Comparison of ENCODE assay signal across 10 cellular contexts in genomic region chr11:102592634-102593581, GRCh38. TPM values are rescaled to one million over a fixed set of nuclear protein-coding genes. Genes with fewer than 3 reads are reported as not detected.
DNase-seq lines count a peak whose midpoint lies in the region; ATAC-seq and TF ChIP-seq lines count a peak whose summit lies in the region.
"Had no signal": no experiment of that assay in that cellular context is flagged by ENCODE, and none has a peak within 500 bp of the region (broad histone marks: within the 10 kb centered on the region; RNA-seq: fewer than 3 reads in every experiment).

No MANE protein-coding gene starts in this region.

- POLR2A ChIA-PET in CD8-positive, alpha-beta memory T cell (lab: Charles Lee), result no interaction called here

- H3K79me2 ChIP-seq in DND-41 (ENCODE audit: insufficient read depth, low read length), result no peaks in the 10 kb centered on the region

- peaks cover 0 to 6% (median 5%) of the 10 kb centered on the region in 5 donors for H3K9me3 Mint-ChIP-seq in CD8-positive, alpha-beta memory T cell

- no peak overlapping the region for H3K4me2 ChIP-seq in DND-41 (ENCODE audit: insufficient read depth, low read length)

- DNase-seq in DND-41, result no peak
- peak; percentile 60 for DNase-seq in SW480 (ENCODE audit: low spot score)
- no peak for DNase-seq in CD8-positive, alpha-beta memory T cell
- no peak for DNase-seq in NCI-H1930 (lab: John Stamatoyannopoulos, UW)
- no peak for DNase-seq in activated CD4-positive, alpha-beta T cell treated with anti-CD3 and anti-CD28 coated beads, Interleukin-2, amount 50 U/mL, for 4 hours

- H3K4me1 ChIP-seq in DND-41 (ENCODE audit: insufficient read depth, low read length) (no peaks in the 10 kb centered on the region), liver (ENCODE audit: control insufficient read depth in 4 of 4, insufficient read depth in 4 of 4, low read length in 3 of 4) (no peaks in the 10 kb centered on the region)
- H3K4me1 ChIP-seq in CD8-positive, alpha-beta memory T cell (ENCODE audit: insufficient read depth, low read length), result no peaks in the 10 kb centered on the region

- H3K9me3 ChIP-seq in DND-41 (ENCODE audit: insufficient read depth, low read length, severe bottlenecking), result no peaks in the 10 kb centered on the region
- H3K9me3 ChIP-seq in liver (ENCODE audit: control insufficient read depth in 4 of 4, low read length in 3 of 4), result no peaks in the 10 kb centered on the region
- no peaks in the 10 kb centered on the region for H3K9me3 ChIP-seq in CD8-positive, alpha-beta memory T cell (ENCODE audit: low read length)

- CTCF ChIA-PET in CD8-positive, alpha-beta memory T cell (lab: Charles Lee), result no interaction called here

- H3K4me3 Mint-ChIP-seq in CD8-positive, alpha-beta memory T cell, result no peak overlapping the region
- H3K4me3 Mint-ChIP-seq: brain had no signal

- H3K4me1 Mint-ChIP-seq in CD8-positive, alpha-beta memory T cell, result no peaks in the 10 kb centered on the region
- H3K4me1 Mint-ChIP-seq: brain had no signal

- H3K27me3 ChIP-seq in DND-41 (ENCODE audit: insufficient read depth, low read length, poor library complexity), result no peaks in the 10 kb centered on the region
- H3K27me3 ChIP-seq in liver (ENCODE audit: control insufficient read depth in 4 of 4, insufficient read depth in 4 of 4, low read length in 3 of 4), result no peaks in the 10 kb centered on the region
- H3K27me3 ChIP-seq in CD8-positive, alpha-beta memory T cell (ENCODE audit: insufficient read depth, low read length, poor library complexity, severe bottlenecking), result no peaks in the 10 kb centered on the region

- TF ChIP-seq CTCF in DND-41 (IDR thresholded peaks at IDR 0.05; ENCODE audit: borderline replicate concordance, extremely low read depth, low read length, poor library complexity, severe bottlenecking) (peak; percentile 61), liver (IDR thresholded peaks at IDR 0.05; ENCODE audit: low read depth, low read length, missing input control) (peak; percentile 74)

- H3K9ac ChIP-seq in DND-41 (ENCODE audit: low read depth, low read length), result no peak overlapping the region
- no peak overlapping the region for H3K9ac ChIP-seq in liver (ENCODE audit: low read depth in 1 of 2, low read length in 2 of 2)

- peaks cover 0 to 7% of the 10 kb centered on the region in 2 donors for H3K27me3 Mint-ChIP-seq in CD8-positive, alpha-beta memory T cell
- H3K27me3 Mint-ChIP-seq: brain, IgD-negative memory B cell had no signal

- peaks cover 0 to 6% (median 0%) of the 10 kb centered on the region in 3 donors for H3K36me3 Mint-ChIP-seq in CD8-positive, alpha-beta memory T cell
- H3K36me3 Mint-ChIP-seq: brain, IgD-negative memory B cell had no signal

- no peak overlapping the region for H2AFZ ChIP-seq in DND-41 (ENCODE audit: low read depth, low read length)

- no peak overlapping the region for H3K4me3 ChIP-seq in DND-41 (ENCODE audit: low read depth in 1 of 2, low read length in 2 of 2)
- no peak overlapping the region for H3K4me3 ChIP-seq in liver (ENCODE audit: low read depth in 1 of 3, low read length in 3 of 3)
- H3K4me3 ChIP-seq in CD8-positive, alpha-beta memory T cell (ENCODE audit: low read length), result no peak overlapping the region

- WGBS in liver, result 68% methylated on average over 11 of the region's 11 CpGs

- no peaks in the 10 kb centered on the region for H3K36me3 ChIP-seq in DND-41 (ENCODE audit: insufficient read depth, low read length)
- no peaks in the 10 kb centered on the region for H3K36me3 ChIP-seq in liver (ENCODE audit: control insufficient read depth in 4 of 4, insufficient read depth in 3 of 4, low read depth in 1 of 4, low read length in 3 of 4)
- H3K36me3 ChIP-seq in CD8-positive, alpha-beta memory T cell (ENCODE audit: insufficient read depth, low read length), result no peaks in the 10 kb centered on the region

- H3K27ac Mint-ChIP-seq in CD8-positive, alpha-beta memory T cell, result no peak overlapping the region
- H3K27ac Mint-ChIP-seq: brain, IgD-negative memory B cell had no signal

- ATAC-seq in DND-41 (ENCODE audit: insufficient read depth, low read depth) (peak; percentile 55; the same call in 1 of the 3 replicates), HG02610 (IDR thresholded peaks at IDR 0.05; ENCODE audit: unreplicated experiment) (peak; percentile 30), HG03108 (IDR thresholded peaks at IDR 0.05; ENCODE audit: unreplicated experiment) (no peak)

- TF ChIP-seq RAD21 in liver (IDR thresholded peaks at IDR 0.05), result peak; percentile 78 to 90

- H4K20me1 ChIP-seq in DND-41 (ENCODE audit: insufficient read depth, low read length), result no peaks in the 10 kb centered on the region

- H3K27ac ChIP-seq in DND-41 (ENCODE audit: low read length), result no peak overlapping the region
- no peak overlapping the region for H3K27ac ChIP-seq in liver (ENCODE audit: low read depth in 1 of 2, low read length in 2 of 2)
- H3K27ac ChIP-seq in CD8-positive, alpha-beta memory T cell (ENCODE audit: low read depth, low read length), result no peak overlapping the region

TF ChIP-seq in liver, 16 proteins besides CTCF, POLR2A, EP300 and RAD21:
- no peak for TF ChIP-seq HNF4A (conservative IDR thresholded peaks at IDR 0.05)
- no peak for TF ChIP-seq TAF1 (conservative IDR thresholded peaks at IDR 0.05)
- no peak for TF ChIP-seq RXRA (IDR thresholded peaks at IDR 0.05)
- TF ChIP-seq FOXA2 (IDR thresholded peaks at IDR 0.05), result no peak
- TF ChIP-seq EGR1 (IDR thresholded peaks at IDR 0.05; ENCODE audit: low read depth in 2 of 2), result no peak
- no peak for TF ChIP-seq ZBTB33 (IDR thresholded peaks at IDR 0.05)
- no peak for TF ChIP-seq HNF4G (IDR thresholded peaks at IDR 0.05)
- TF ChIP-seq ATF3 (IDR thresholded peaks at IDR 0.05), result no peak
- TF ChIP-seq NR2F2 (IDR thresholded peaks at IDR 0.05), result no peak
- no peak for TF ChIP-seq YY1 (IDR thresholded peaks at IDR 0.05)
- TF ChIP-seq GABPA (IDR thresholded peaks at IDR 0.05 in 1 of 2, conservative IDR thresholded peaks at IDR 0.05 in 1 of 2), result no peak

RNA-seq across cellular contexts. Expression of gene MMP20, which starts 32.2 kb away (rescaled TPM):
- not detected for total RNA-seq in liver
- polyA plus RNA-seq in liver, result not detected
- total RNA-seq in CD8-positive, alpha-beta memory T cell, result not detected
- polyA plus RNA-seq in CD8-positive, alpha-beta memory T cell, result not detected
- polyA plus RNA-seq: IgD-negative memory B cell had no signal
